ENCODE assay signal across 14 cellular contexts in genomic region chr11:33045551-33046255, GRCh38. TPM values are rescaled to one million over a fixed set of nuclear protein-coding genes. Genes with fewer than 3 reads are reported as not detected.
DNase-seq lines count a peak whose midpoint lies in the region; ATAC-seq and TF ChIP-seq lines count a peak whose summit lies in the region.
"Had no signal": no experiment of that assay in that cellular context is flagged by ENCODE, and none has a peak within 500 bp of the region (broad histone marks: within the 10 kb centered on the region; RNA-seq: fewer than 3 reads in every experiment).

No MANE protein-coding gene starts in this region.

- H3F3A ChIP-seq in GM23338 (replicated peaks; ENCODE audit: low read depth) = no peaks in the 10 kb centered on the region

- H3K27ac ChIP-seq in SJCRH30 (no peak overlapping the region), foreskin keratinocyte (peak overlapping the region; percentile 95), GM23338 (ENCODE audit: low read depth) (no peak overlapping the region)
- H3K27ac ChIP-seq: brain microvascular endothelial cell, gastrocnemius medialis, vagina had no signal

- H3K4me3 Mint-ChIP-seq in HFFc6 (peak overlapping the region; percentile 35), GM23338 (no peak overlapping the region)
- H3K4me3 Mint-ChIP-seq: stimulated activated naive CD8-positive, alpha-beta T cell treated with anti-CD3 and anti-CD28 coated beads, Interleukin-15, Interleukin-2, amounts not matched to agents 100 ng/mL and 50 ng/mL, for 24 hours had no signal

- peaks cover 5% of the 10 kb centered on the region; the same call in 1 of the 2 replicates for H3K9me3 ChIP-seq in SJCRH30 (replicated peaks)
- H3K9me3 ChIP-seq: gastrocnemius medialis, vagina had no signal

- H3K27ac Mint-ChIP-seq in HFFc6 (peak overlapping the region; percentile 71), GM23338 (no peak overlapping the region)
- H3K27ac Mint-ChIP-seq: stimulated activated naive CD8-positive, alpha-beta T cell treated with anti-CD3 and anti-CD28 coated beads, Interleukin-15, Interleukin-2, amounts not matched to agents 100 ng/mL and 50 ng/mL, for 24 hours had no signal

- H4K20me1 ChIP-seq in GM23338 (replicated peaks; ENCODE audit: insufficient read depth) = no peaks in the 10 kb centered on the region; the same call in 1 of the 2 replicates

- peak; percentile 48 for DNase-seq in A172 (ENCODE audit: low spot score)
- DNase-seq in HFFc6 = peak; percentile 50
- DNase-seq in SJCRH30 = peak; percentile 10 to 19
- DNase-seq in foreskin keratinocyte = peak; percentile 85 to 96
- DNase-seq in H7 = no peak
- no peak for DNase-seq in GM23338 (ENCODE audit: low spot score)
- DNase-seq in GM03348 (ENCODE audit: low spot score) = no peak
- DNase-seq: activated gamma-delta T cell, brain microvascular endothelial cell, gastrocnemius medialis, mesenchymal stem cell had no signal

- H3K27me3 Mint-ChIP-seq in HFFc6 (ENCODE audit: insufficient read depth) = no peaks in the 10 kb centered on the region
- H3K27me3 Mint-ChIP-seq in GM23338 (ENCODE audit: insufficient read depth, low read depth, poor library complexity) = peaks cover 6% of the 10 kb centered on the region
- H3K27me3 Mint-ChIP-seq: stimulated activated naive CD8-positive, alpha-beta T cell treated with anti-CD3 and anti-CD28 coated beads, Interleukin-15, Interleukin-2, amounts not matched to agents 100 ng/mL and 50 ng/mL, for 24 hours had no signal

- H3K79me2 ChIP-seq in GM23338 (replicated peaks; ENCODE audit: insufficient read depth) = no peaks in the 10 kb centered on the region; the same call in 1 of the 2 replicates

- ATAC-seq in foreskin keratinocyte (peak; percentile 62), HG02870 (IDR thresholded peaks at IDR 0.05; ENCODE audit: unreplicated experiment) (no peak), GM23338 (no peak)
- ATAC-seq: gastrocnemius medialis had no signal

- H3K4me2 ChIP-seq in GM23338 = no peak overlapping the region

- TF ChIP-seq CTCF in HFFc6 (IDR thresholded peaks at IDR 0.05) (no peak), foreskin keratinocyte (conservative IDR thresholded peaks at IDR 0.05) (no peak), GM23338 (conservative IDR thresholded peaks at IDR 0.05; ENCODE audit: low read depth in 2 of 2) (no peak)

- no peak overlapping the region for H2AFZ ChIP-seq in GM23338

- H3K36me3 Mint-ChIP-seq in HFFc6 (ENCODE audit: low read depth) (peaks cover 41% of the 10 kb centered on the region), GM23338 (ENCODE audit: low read depth) (peaks cover 42% of the 10 kb centered on the region)

- H3K9me3 Mint-ChIP-seq in HFFc6 (peaks cover 5% of the 10 kb centered on the region), GM23338 (peaks cover 5% of the 10 kb centered on the region; the same call in 2 of the 3 replicates)
- H3K9me3 Mint-ChIP-seq: stimulated activated naive CD8-positive, alpha-beta T cell treated with anti-CD3 and anti-CD28 coated beads, Interleukin-15, Interleukin-2, amounts not matched to agents 100 ng/mL and 50 ng/mL, for 24 hours had no signal

- H3K4me3 ChIP-seq in SJCRH30 (no peak overlapping the region), H7 (ENCODE audit: insufficient read depth, low read depth, low read length) (no peak overlapping the region), GM23338 (no peak overlapping the region)
- H3K4me3 ChIP-seq: gastrocnemius medialis, vagina had no signal

- no peaks in the 10 kb centered on the region for H3K9me2 ChIP-seq in GM23338 (ENCODE audit: insufficient read depth)

- no peaks in the 10 kb centered on the region for H3K27me3 ChIP-seq in SJCRH30
- no peaks in the 10 kb centered on the region for H3K27me3 ChIP-seq in foreskin keratinocyte
- H3K27me3 ChIP-seq in H7 (ENCODE audit: control insufficient read depth, insufficient read depth, low read length) = no peaks in the 10 kb centered on the region
- no peaks in the 10 kb centered on the region for H3K27me3 ChIP-seq in GM23338 (ENCODE audit: insufficient read depth)
- H3K27me3 ChIP-seq: brain microvascular endothelial cell, gastrocnemius medialis, vagina had no signal

- no peaks in the 10 kb centered on the region for H3K4me1 ChIP-seq in SJCRH30
- H3K4me1 ChIP-seq in foreskin keratinocyte = peaks cover 33% of the 10 kb centered on the region
- peaks cover 4% of the 10 kb centered on the region for H3K4me1 ChIP-seq in GM23338 (ENCODE audit: insufficient read depth)

- H3K4me1 Mint-ChIP-seq in HFFc6 (ENCODE audit: low read depth) = peaks cover 81% of the 10 kb centered on the region
- H3K4me1 Mint-ChIP-seq in GM23338 = peaks cover 10% of the 10 kb centered on the region

- H3K36me3 ChIP-seq in SJCRH30 (peaks cover 17% of the 10 kb centered on the region), H7 (replicated peaks; ENCODE audit: control insufficient read depth, insufficient read depth, low read length) (peaks cover 7% of the 10 kb centered on the region), GM23338 (ENCODE audit: insufficient read depth) (peaks cover 9% of the 10 kb centered on the region; the same call in 1 of the 2 replicates)
- H3K36me3 ChIP-seq: gastrocnemius medialis had no signal

TF ChIP-seq in GM23338, 12 proteins besides CTCF, POLR2A, EP300 and RAD21 (continues in another document):
- TF ChIP-seq ZNF331 (CRISPR knock-in tag; IDR thresholded peaks at IDR 0.05; ENCODE audit: low read depth) (no peak), ZNF114 (CRISPR knock-in tag; IDR thresholded peaks at IDR 0.05) (no peak), STAT1 (IDR thresholded peaks at IDR 0.05; ENCODE audit: unreplicated experiment) (no peak), ETS1 (IDR thresholded peaks at IDR 0.05) (no peak), JUNB (IDR thresholded peaks at IDR 0.05; ENCODE audit: unreplicated experiment) (no peak), POLR2AphosphoS5 (IDR thresholded peaks at IDR 0.05; ENCODE audit: low read depth) (no peak)

RNA-seq across cellular contexts. Expression of gene TCP11L1, which starts 6.3 kb away (rescaled TPM):
- total RNA-seq in A172 (2014; rRNA removed; shearing (Covaris generic)) = 14.7 and 15.9 TPM in 2 replicates
- 10 to 100 TPM; 34.9 to 38.7 (median 36.9) TPM for total RNA-seq in HFFc6 (2021; fragmentation: NEBNext Ultra II Directional; extraction: Animal tissue kit (Norgen Biotek cat#: 25700))
- 19.2 and 22.7 TPM in 2 replicates for total RNA-seq in SJCRH30 (2014; rRNA removed; shearing (Covaris generic))
- total RNA-seq in foreskin keratinocyte = 25.3 and 27.0 TPM in 2 replicates
- polyA plus RNA-seq in foreskin keratinocyte (8.7 and 9.4 TPM in 2 replicates), GM23338 (2016; fragmentation: Nextera tagmentation; extraction: Ambion mirVana) (3.2 and 5.0 TPM in 2 replicates)
- total RNA-seq in H7 (2014; rRNA removed; shearing (Covaris generic)) = 10.6 and 12.5 TPM in 2 replicates
- total RNA-seq in GM23338 (2014; rRNA removed; shearing (Covaris generic)) = 24.9 and 39.0 TPM in 2 replicates

RNA-seq across cellular contexts. Expression of gene DEPDC7, which starts 30.0 kb away (rescaled TPM):
- total RNA-seq in A172 (2014; rRNA removed; shearing (Covaris generic)) = 13.6 and 13.8 TPM in 2 replicates
- 10 to 100 TPM; 14.5 to 19.1 (median 14.9) TPM for total RNA-seq in HFFc6 (2021; fragmentation: NEBNext Ultra II Directional; extraction: Animal tissue kit (Norgen Biotek cat#: 25700))
- total RNA-seq in SJCRH30 (2014; rRNA removed; shearing (Covaris generic)) = 18.3 and 21.8 TPM in 2 replicates
- total RNA-seq in foreskin keratinocyte = 18.1 and 18.2 TPM in 2 replicates
- polyA plus RNA-seq in foreskin keratinocyte (10.2 and 13.9 TPM in 2 replicates), GM23338 (2016; fragmentation: Nextera tagmentation; extraction: Ambion mirVana) (8.6 and 9.1 TPM in 2 replicates)
- 5.6 and 6.2 TPM in 2 replicates for total RNA-seq in H7 (2014; rRNA removed; shearing (Covaris generic))
- total RNA-seq in GM23338 (2014; rRNA removed; shearing (Covaris generic)) = 10.9 and 15.3 TPM in 2 replicates

Comparison
In these comparisons a context has a peak if more than half of its experiments do, and no peak if none do; other contexts are left out.
1. DNase-seq: peak in A172 (single experiment), HFFc6 (single experiment), SJCRH30 (2 of 2) and foreskin keratinocyte (2 of 2); none in H7 (single experiment), GM23338 (single experiment) and GM03348 (single experiment).